Comparison of ENCODE assay signal across 1 cellular context in the genomic region with DNA sequence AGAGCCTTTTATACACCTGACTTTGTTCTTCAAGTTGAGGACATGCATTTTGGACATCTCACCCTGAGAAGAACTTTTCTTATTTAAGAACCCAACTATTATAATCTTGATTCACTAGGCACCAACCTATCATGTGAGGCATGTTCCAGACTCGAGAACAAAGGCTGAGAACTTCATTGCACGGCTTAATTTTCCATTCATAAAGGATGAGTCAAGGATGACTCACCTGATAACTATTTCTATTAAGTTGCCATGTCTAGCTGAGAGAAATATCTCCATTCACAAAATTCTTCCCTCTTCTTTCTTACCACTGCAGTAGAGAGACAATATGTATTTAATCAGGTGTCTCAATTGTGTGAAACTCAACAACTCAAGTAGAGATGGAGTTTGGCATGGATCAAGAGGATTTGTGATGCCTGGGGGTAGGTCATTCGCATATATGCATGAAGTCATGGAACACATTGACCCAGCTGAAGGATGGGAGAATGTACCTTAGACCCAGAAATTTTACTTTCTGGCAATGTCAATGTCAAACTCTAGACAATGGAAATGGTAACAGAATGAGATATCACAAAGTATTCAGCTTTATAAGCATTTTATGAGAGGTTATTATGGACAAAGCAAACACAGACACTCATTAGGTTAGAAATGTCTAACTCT.
TF ChIP-seq lines count a peak whose summit lies in the region.

No MANE protein-coding gene starts in this region.

TF ChIP-seq in WTC11, 78 proteins besides CTCF, POLR2A, EP300 and RAD21 (continued from another document):
- TF ChIP-seq, protein P1, sequence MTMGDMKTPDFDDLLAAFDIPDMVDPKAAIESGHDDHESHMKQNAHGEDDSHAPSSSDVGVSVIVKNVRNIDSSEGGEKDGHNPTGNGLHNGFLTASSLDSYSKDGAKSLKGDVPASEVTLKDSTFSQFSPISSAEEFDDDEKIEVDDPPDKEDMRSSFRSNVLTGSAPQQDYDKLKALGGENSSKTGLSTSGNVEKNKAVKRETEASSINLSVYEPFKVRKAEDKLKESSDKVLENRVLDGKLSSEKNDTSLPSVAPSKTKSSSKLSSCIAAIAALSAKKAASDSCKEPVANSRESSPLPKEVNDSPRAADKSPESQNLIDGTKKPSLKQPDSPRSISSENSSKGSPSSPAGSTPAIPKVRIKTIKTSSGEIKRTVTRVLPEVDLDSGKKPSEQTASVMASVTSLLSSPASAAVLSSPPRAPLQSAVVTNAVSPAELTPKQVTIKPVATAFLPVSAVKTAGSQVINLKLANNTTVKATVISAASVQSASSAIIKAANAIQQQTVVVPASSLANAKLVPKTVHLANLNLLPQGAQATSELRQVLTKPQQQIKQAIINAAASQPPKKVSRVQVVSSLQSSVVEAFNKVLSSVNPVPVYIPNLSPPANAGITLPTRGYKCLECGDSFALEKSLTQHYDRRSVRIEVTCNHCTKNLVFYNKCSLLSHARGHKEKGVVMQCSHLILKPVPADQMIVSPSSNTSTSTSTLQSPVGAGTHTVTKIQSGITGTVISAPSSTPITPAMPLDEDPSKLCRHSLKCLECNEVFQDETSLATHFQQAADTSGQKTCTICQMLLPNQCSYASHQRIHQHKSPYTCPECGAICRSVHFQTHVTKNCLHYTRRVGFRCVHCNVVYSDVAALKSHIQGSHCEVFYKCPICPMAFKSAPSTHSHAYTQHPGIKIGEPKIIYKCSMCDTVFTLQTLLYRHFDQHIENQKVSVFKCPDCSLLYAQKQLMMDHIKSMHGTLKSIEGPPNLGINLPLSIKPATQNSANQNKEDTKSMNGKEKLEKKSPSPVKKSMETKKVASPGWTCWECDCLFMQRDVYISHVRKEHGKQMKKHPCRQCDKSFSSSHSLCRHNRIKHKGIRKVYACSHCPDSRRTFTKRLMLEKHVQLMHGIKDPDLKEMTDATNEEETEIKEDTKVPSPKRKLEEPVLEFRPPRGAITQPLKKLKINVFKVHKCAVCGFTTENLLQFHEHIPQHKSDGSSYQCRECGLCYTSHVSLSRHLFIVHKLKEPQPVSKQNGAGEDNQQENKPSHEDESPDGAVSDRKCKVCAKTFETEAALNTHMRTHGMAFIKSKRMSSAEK (CRISPR knock-in tag; IDR thresholded peaks at IDR 0.05; ENCODE audit: borderline replicate concordance) = no peak
- TF ChIP-seq HMGA2 (CRISPR knock-in tag; IDR thresholded peaks at IDR 0.05) = no peak
- TF ChIP-seq GABPB1 (CRISPR knock-in tag; IDR thresholded peaks at IDR 0.05) = no peak
- TF ChIP-seq, protein P2, sequence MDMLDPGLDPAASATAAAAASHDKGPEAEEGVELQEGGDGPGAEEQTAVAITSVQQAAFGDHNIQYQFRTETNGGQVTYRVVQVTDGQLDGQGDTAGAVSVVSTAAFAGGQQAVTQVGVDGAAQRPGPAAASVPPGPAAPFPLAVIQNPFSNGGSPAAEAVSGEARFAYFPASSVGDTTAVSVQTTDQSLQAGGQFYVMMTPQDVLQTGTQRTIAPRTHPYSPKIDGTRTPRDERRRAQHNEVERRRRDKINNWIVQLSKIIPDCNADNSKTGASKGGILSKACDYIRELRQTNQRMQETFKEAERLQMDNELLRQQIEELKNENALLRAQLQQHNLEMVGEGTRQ (CRISPR knock-in tag; IDR thresholded peaks at IDR 0.05) = no peak
TF ChIP-seq in WTC11: peak in this region for 0.
